Comparison of ENCODE assay signal across 8 cellular contexts in the genomic region with DNA sequence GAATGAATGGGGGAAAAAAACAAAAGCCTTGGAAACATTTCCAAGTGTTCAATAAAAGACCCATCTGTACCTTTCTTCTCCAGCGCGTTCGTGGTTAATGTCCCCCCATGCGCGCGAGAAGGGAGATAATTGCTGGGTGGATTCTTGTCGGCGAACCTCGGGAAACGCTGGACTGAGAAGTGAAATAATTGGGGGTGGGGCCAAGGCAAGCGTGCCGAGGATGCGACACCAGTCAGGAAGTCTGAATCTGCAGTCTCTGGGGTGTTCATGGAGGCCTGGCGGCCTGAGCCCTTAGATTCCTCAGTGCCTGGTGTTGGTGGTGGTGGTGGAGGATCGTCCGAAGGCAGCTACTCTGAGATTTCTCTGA. TPM values are rescaled to one million over a fixed set of nuclear protein-coding genes. Genes with fewer than 3 reads are reported as not detected.
A peak's percentile ranks its signal among the peaks of the same experiment; 100 is the strongest.
DNase-seq lines count a peak whose midpoint lies in the region; ATAC-seq and TF ChIP-seq lines count a peak whose summit lies in the region.

No MANE protein-coding gene starts in this region.

- peak overlapping the region; percentile 50; the same call in 1 of the 2 replicates for H3K4me2 ChIP-seq in OCI-LY7 (ENCODE audit: low read length)

- H3K9me2 ChIP-seq in OCI-LY7 (ENCODE audit: insufficient read depth, low read length), result no peaks in the 10 kb centered on the region

- 0 out of 2 replicates have a peak, but pooled peaks have one; percentile 20 for TF ChIP-seq CTCF in OCI-LY7 (conservative IDR thresholded peaks at IDR 0.05; ENCODE audit: low read length)

- H3K4me1 ChIP-seq in OCI-LY7 (ENCODE audit: insufficient read depth, low read length, poor library complexity, severe bottlenecking), result no peaks in the 10 kb centered on the region

- BruUV-seq in OCI-LY7 (replicated peaks; lab: Mats Ljungman, UMichigan), result no TSS peak

- H3K79me2 ChIP-seq in OCI-LY7 (ENCODE audit: insufficient read depth, low read depth, low read length), result no peaks in the 10 kb centered on the region

- POLR2A ChIA-PET in OCI-LY7 (lab: Charles Lee), result no interaction called here

- no peaks in the 10 kb centered on the region for H3K9me3 ChIP-seq in OCI-LY7 (ENCODE audit: low read length)

- intact Hi-C loops in OCI-LY7 (cut with micrococcal nuclease; ENCODE audit: unreplicated experiment), result loop anchor here (2.0 to 5.0 kb wide), 2 partner anchors 182 to 269 kb away; no protein-coding TSS in a partner anchor

- no peak overlapping the region for H2AFZ ChIP-seq in OCI-LY7 (ENCODE audit: low read length)

- H4K20me1 ChIP-seq in OCI-LY7 (ENCODE audit: insufficient read depth, low read length), result no peaks in the 10 kb centered on the region

- DNase-seq in CD1c-positive myeloid dendritic cell (ENCODE audit: extremely low spot score), result peak; percentile 12
- no peak for DNase-seq in OCI-LY7 (ENCODE audit: low spot score)
- DNase-seq in iPS-NIHi7 (ENCODE audit: extremely low spot score), result peak; percentile 22
- no peak for DNase-seq in glomerular visceral epithelial cell (ENCODE audit: extremely low spot score)

- no peak overlapping the region for H3K4me3 ChIP-seq in OCI-LY7 (ENCODE audit: low read depth, low read length, poor library complexity, severe bottlenecking)

- CTCF ChIA-PET in OCI-LY7 (lab: Charles Lee; ENCODE audit: unreplicated experiment), result interaction anchor here (1.3 kb wide), 1 partner anchor 183 kb away, joined by 3 read pairs; no protein-coding TSS in a partner anchor

- H3K27ac ChIP-seq in OCI-LY7 (ENCODE audit: low read depth, low read length, poor library complexity, severe bottlenecking), result no peak overlapping the region

- ATAC-seq in GM21576 (IDR thresholded peaks at IDR 0.05; ENCODE audit: unreplicated experiment) (peak; percentile 23), GM21717 (IDR thresholded peaks at IDR 0.05; ENCODE audit: unreplicated experiment) (no peak), HG02763 (IDR thresholded peaks at IDR 0.05; ENCODE audit: unreplicated experiment) (no peak), GM18867 (IDR thresholded peaks at IDR 0.05; ENCODE audit: unreplicated experiment) (no peak)

- H3K36me3 ChIP-seq in OCI-LY7 (ENCODE audit: insufficient read depth, low read length), result no peaks in the 10 kb centered on the region

RNA-seq across cellular contexts. Expression of a gene that starts 5.3 kb away (rescaled TPM):
- total RNA-seq in OCI-LY7 (2014; rRNA removed; shearing (Covaris generic)), result not detected in 2 replicates
- 0.11 TPM in 1 of 2 replicates, not detected in the other for total RNA-seq in OCI-LY7 (2022)

Comparison
In these comparisons a context has a peak if more than half of its experiments do, and no peak if none do; other contexts are left out.
1. DNase-seq: peak in CD1c-positive myeloid dendritic cell (single experiment) and iPS-NIHi7 (single experiment); none in OCI-LY7 (single experiment) and glomerular visceral epithelial cell (single experiment).